ENCODE assay signal across 17 cellular contexts in genomic region chr9:125956102-125956501, GRCh38.
"Had no signal": no experiment of that assay in that cellular context is flagged by ENCODE, and none has a peak within 500 bp of the region (broad histone marks: within the 10 kb centered on the region; RNA-seq: fewer than 3 reads in every experiment).

No MANE protein-coding gene starts in this region.

- H3K9me3 Mint-ChIP-seq: mesothelial cell of epicardium had no signal

- H3K36me3 ChIP-seq: left lung, lower lobe of right lung had no signal

- H3K4me3 ChIP-seq: coronary artery, dorsolateral prefrontal cortex, esophagus muscularis mucosa, heart right ventricle, left lung, lower lobe of right lung, mucosa of descending colon had no signal

- ATAC-seq: foreskin keratinocyte, heart right ventricle, left lung, left ventricle myocardium superior, lower lobe of right lung, mucosa of descending colon had no signal

- H3K27me3 ChIP-seq: dorsolateral prefrontal cortex, esophagus muscularis mucosa, foreskin keratinocyte, heart right ventricle, left lung had no signal

- H3K4me1 ChIP-seq: foreskin keratinocyte, heart right ventricle, left lung, lower lobe of right lung had no signal

- H3K4me1 Mint-ChIP-seq: mesothelial cell of epicardium had no signal

- H3K9me3 ChIP-seq: esophagus muscularis mucosa, heart right ventricle, left lung, lower lobe of right lung, mucosa of descending colon had no signal

- H3K4me3 Mint-ChIP-seq: mesothelial cell of epicardium had no signal

- DNase-seq: dermis blood vessel endothelial cell; dorsolateral prefrontal cortex; effector CD4-positive, alpha-beta T cell; effector memory CD4-positive, alpha-beta T cell; foreskin keratinocyte; glutamatergic neuron; head of caudate nucleus; heart right ventricle; hippocampal formation; left lung; left ventricle myocardium superior; lower lobe of right lung; mesenchymal stem cell; mucosa of descending colon had no signal

- H3K27ac Mint-ChIP-seq: mesothelial cell of epicardium had no signal

- H3K27ac ChIP-seq: coronary artery, dorsolateral prefrontal cortex, esophagus muscularis mucosa, foreskin keratinocyte, heart right ventricle, left lung, lower lobe of right lung had no signal
